In the genomic region with DNA sequence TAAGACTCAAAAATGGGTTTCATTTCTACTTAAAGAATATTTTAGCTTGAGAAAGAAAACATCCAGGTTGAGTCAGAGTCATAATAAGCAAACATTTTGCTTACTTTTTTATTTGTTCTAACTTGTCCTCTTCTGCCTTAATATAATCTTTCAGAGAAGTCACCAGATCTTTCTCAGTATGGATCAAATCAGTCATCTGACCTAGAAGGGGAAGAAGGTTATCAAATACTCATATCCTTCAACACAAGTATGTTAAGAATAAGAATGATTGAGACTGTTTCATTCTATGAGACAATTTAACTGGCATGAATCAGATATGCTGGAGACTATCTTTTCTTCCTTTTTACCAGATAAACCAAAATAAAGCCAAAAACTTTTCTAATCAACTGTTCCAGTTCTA, we compare ENCODE assay signal across 25 cellular contexts.
"Had no signal": no experiment of that assay in that cellular context is flagged by ENCODE, and none has a peak within 500 bp of the region (broad histone marks: within the 10 kb centered on the region; RNA-seq: fewer than 3 reads in every experiment).

No MANE protein-coding gene starts in this region.

- H3K4me3 Mint-ChIP-seq: naive thymus-derived CD4-positive, alpha-beta T cell; nephron progenitor cell had no signal

- H3K27me3 ChIP-seq: esophagus squamous epithelium, gastroesophageal sphincter, right lobe of liver, spleen, stomach, transverse colon had no signal

- H3K27ac Mint-ChIP-seq: nephron progenitor cell had no signal

- H3K27me3 Mint-ChIP-seq: naive thymus-derived CD4-positive, alpha-beta T cell had no signal

- ATAC-seq: gastroesophageal sphincter; left lobe of liver; naive thymus-derived CD4-positive, alpha-beta T cell; right lobe of liver had no signal

- FAIRE-seq: endometrium had no signal

- H3K27ac ChIP-seq: coronary artery, epithelial cell of prostate, esophagus squamous epithelium, gastroesophageal sphincter, parathyroid adenoma, prostate gland, right lobe of liver, spleen, stomach, thoracic aorta, transverse colon had no signal

- DNase-seq: effector memory CD4-positive, alpha-beta T cell; esophagus squamous epithelium; foreskin fibroblast; glutamatergic neuron; islet precursor cell; mammary epithelial cell; naive thymus-derived CD4-positive, alpha-beta T cell; nephron progenitor cell; right lobe of liver; spleen; stimulated activated CD4-positive, alpha-beta T cell treated with anti-CD3 and anti-CD28 coated beads, Interleukin-15, amount 100 ng/mL, for 24 hours; stimulated activated CD4-positive, alpha-beta T cell treated with anti-CD3 and anti-CD28 coated beads, Interleukin-1b, Interleukin-23, amount 100 ng/mL, for 48 hours; stimulated activated CD4-positive, alpha-beta T cell treated with anti-CD3 and anti-CD28 coated beads, Interleukin-4, amount 100 ng/mL, for 4 hours; stimulated activated naive CD4-positive, alpha-beta T cell; stomach; substantia nigra; transverse colon had no signal

- H3K9me3 ChIP-seq: esophagus squamous epithelium, gastroesophageal sphincter, prostate gland, right lobe of liver, spleen, stomach, thoracic aorta, transverse colon had no signal

- H3K4me1 Mint-ChIP-seq: nephron progenitor cell had no signal

- H3K9me3 Mint-ChIP-seq: naive thymus-derived CD4-positive, alpha-beta T cell; nephron progenitor cell had no signal

- H3K36me3 ChIP-seq: prostate gland had no signal

- H3K4me3 ChIP-seq: coronary artery, esophagus squamous epithelium, gastroesophageal sphincter, prostate gland, right lobe of liver, spleen, stomach, thoracic aorta, transverse colon had no signal
